18 cellular contexts compared by ENCODE assay signal in the genomic region with DNA sequence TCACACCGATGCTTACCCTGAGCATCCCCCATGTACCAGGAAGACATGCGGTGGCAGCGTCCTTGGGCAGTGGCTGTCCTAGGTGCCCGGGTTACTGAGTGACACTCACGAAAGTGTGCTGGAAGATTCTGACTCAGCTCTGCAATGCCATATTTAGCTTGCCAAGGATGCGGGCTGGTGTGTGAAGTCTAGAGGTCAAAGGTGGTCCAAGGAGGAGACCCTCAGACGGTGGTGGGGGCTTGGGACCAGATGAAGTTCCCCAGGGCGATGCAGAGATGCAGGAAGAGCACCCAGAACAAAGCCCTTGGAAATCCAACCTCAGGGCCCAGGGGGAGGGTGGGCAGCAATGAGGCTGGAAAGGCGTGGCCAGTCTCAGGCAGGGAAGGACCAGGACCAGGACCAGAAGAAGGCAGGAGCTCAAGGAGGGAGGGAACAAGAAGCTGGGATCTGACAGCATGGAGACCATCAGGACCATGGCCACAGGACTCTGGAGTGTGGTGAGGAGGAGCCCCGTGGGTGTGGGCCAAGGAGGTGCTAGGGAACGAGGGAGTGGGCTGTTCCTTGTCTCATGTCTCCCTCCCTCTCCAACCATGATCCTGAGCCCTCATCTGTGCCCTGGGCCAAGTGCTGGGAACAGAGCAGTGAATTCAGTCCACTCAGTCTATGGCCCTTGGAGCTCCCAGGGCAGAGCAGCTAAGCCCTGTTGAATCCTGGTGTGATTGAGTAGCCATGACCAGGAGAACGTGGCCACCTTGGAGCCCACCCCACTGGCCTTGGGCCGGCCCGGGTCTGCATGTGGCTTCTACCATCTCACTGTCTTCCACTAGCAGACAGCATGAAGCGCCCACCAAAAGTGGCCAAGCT.
DNase-seq lines count a peak whose midpoint lies in the region; ATAC-seq and TF ChIP-seq lines count a peak whose summit lies in the region.
"Had no signal": no experiment of that assay in that cellular context is flagged by ENCODE, and none has a peak within 500 bp of the region (broad histone marks: within the 10 kb centered on the region; RNA-seq: fewer than 3 reads in every experiment).

No MANE protein-coding gene starts in this region.

- H3F3A ChIP-seq in GM23338 (replicated peaks; ENCODE audit: low read depth) (no peaks in the 10 kb centered on the region), PC-9 (ENCODE audit: insufficient read depth, low read depth) (no peaks in the 10 kb centered on the region)

- H3K4me1 Mint-ChIP-seq in T-helper 2 cell treated with Interferon-gamma antibody and Interleukin-4, amounts not matched to agents 5 μg/mL and 100 μg/mL, for 36 hours (ENCODE audit: low read depth): peaks cover 12% of the 10 kb centered on the region
- no peaks in the 10 kb centered on the region; the same call in 2 of the 3 replicates for H3K4me1 Mint-ChIP-seq in GM23338

- no peaks in the 10 kb centered on the region for H4K20me1 ChIP-seq in GM23338 (replicated peaks; ENCODE audit: insufficient read depth)
- no peaks in the 10 kb centered on the region for H4K20me1 ChIP-seq in PC-9 (ENCODE audit: insufficient read depth)

- H2AFZ ChIP-seq in GM23338: no peak overlapping the region
- no peak overlapping the region for H2AFZ ChIP-seq in PC-9

- no peak overlapping the region for H3K27ac ChIP-seq in RWPE2 (ENCODE audit: poor library complexity, severe bottlenecking)
- H3K27ac ChIP-seq in GM23338 (ENCODE audit: low read depth): no peak overlapping the region
- H3K27ac ChIP-seq in PC-9: no peak overlapping the region
- H3K27ac ChIP-seq: Peyer's patch had no signal

- H3K4me2 ChIP-seq in GM23338 (no peak overlapping the region), PC-9 (no peak overlapping the region)

- H3K9me3 Mint-ChIP-seq in T-helper 2 cell treated with Interferon-gamma antibody and Interleukin-4, amounts not matched to agents 5 μg/mL and 100 μg/mL, for 36 hours: no peaks in the 10 kb centered on the region
- no peaks in the 10 kb centered on the region for H3K9me3 Mint-ChIP-seq in GM23338
- H3K9me3 Mint-ChIP-seq: H9 had no signal

- peaks cover 6% of the 10 kb centered on the region for H3K27me3 ChIP-seq in RWPE2 (ENCODE audit: insufficient read depth, poor library complexity, severe bottlenecking)
- H3K27me3 ChIP-seq in GM23338 (ENCODE audit: insufficient read depth): no peaks in the 10 kb centered on the region
- no peaks in the 10 kb centered on the region for H3K27me3 ChIP-seq in PC-9 (ENCODE audit: insufficient read depth, low read depth)
- H3K27me3 ChIP-seq: Peyer's patch had no signal

- CTCF ChIA-PET in PC-9 (lab: Charles Lee): no interaction called here

- H3K36me3 ChIP-seq in RWPE2 (ENCODE audit: low read depth) (no peaks in the 10 kb centered on the region), GM23338 (ENCODE audit: insufficient read depth) (no peaks in the 10 kb centered on the region), PC-9 (ENCODE audit: low read depth) (no peaks in the 10 kb centered on the region)
- H3K36me3 ChIP-seq: Peyer's patch had no signal

- H3K4me1 ChIP-seq in RWPE2 (ENCODE audit: insufficient read depth, poor library complexity, severe bottlenecking) (no peaks in the 10 kb centered on the region), GM23338 (ENCODE audit: insufficient read depth) (no peaks in the 10 kb centered on the region), PC-9 (replicated peaks; ENCODE audit: insufficient read depth) (no peaks in the 10 kb centered on the region)
- H3K4me1 ChIP-seq: Peyer's patch had no signal

- no TSS peak for BruUV-seq in PC-9 (replicated peaks; lab: Mats Ljungman, UMichigan)

- H3K9me2 ChIP-seq in GM23338 (ENCODE audit: insufficient read depth) (no peaks in the 10 kb centered on the region), PC-9 (ENCODE audit: insufficient read depth) (no peaks in the 10 kb centered on the region)

- POLR2A ChIA-PET in PC-9 (lab: Charles Lee; ENCODE audit: unreplicated experiment): no interaction called here

- no peak overlapping the region for H3K4me3 Mint-ChIP-seq in T-helper 2 cell treated with Interferon-gamma antibody and Interleukin-4, amounts not matched to agents 5 μg/mL and 100 μg/mL, for 36 hours
- no peak overlapping the region for H3K4me3 Mint-ChIP-seq in GM23338
- H3K4me3 Mint-ChIP-seq: H9 had no signal

- intact Hi-C loops in PC-9 (cut with micrococcal nuclease; ENCODE audit: unreplicated experiment): no loop called here

- H3K9me3 ChIP-seq in RWPE2 (ENCODE audit: severe bottlenecking): no peaks in the 10 kb centered on the region
- no peaks in the 10 kb centered on the region for H3K9me3 ChIP-seq in PC-9 (ENCODE audit: insufficient read depth, low read depth)
- H3K9me3 ChIP-seq: Peyer's patch had no signal

- ATAC-seq in RWPE2 (ENCODE audit: low read depth) (no peak), GM23338 (no peak)

- no peaks in the 10 kb centered on the region for H3K27me3 Mint-ChIP-seq in T-helper 2 cell treated with Interferon-gamma antibody and Interleukin-4, amounts not matched to agents 5 μg/mL and 100 μg/mL, for 36 hours (ENCODE audit: low read depth)
- peaks cover 3% of the 10 kb centered on the region for H3K27me3 Mint-ChIP-seq in GM23338 (ENCODE audit: insufficient read depth, low read depth, poor library complexity)

- H3K27ac Mint-ChIP-seq in T-helper 2 cell treated with Interferon-gamma antibody and Interleukin-4, amounts not matched to agents 5 μg/mL and 100 μg/mL, for 36 hours: peak overlapping the region; percentile 20
- no peak overlapping the region for H3K27ac Mint-ChIP-seq in GM23338
- H3K27ac Mint-ChIP-seq: H9 had no signal

- TF ChIP-seq CTCF in RWPE2 (IDR thresholded peaks at IDR 0.05; ENCODE audit: poor library complexity, severe bottlenecking) (no peak), GM23338 (conservative IDR thresholded peaks at IDR 0.05; ENCODE audit: low read depth in 2 of 2) (no peak), PC-9 (conservative IDR thresholded peaks at IDR 0.05) (no peak)

- no peaks in the 10 kb centered on the region for H3K36me3 Mint-ChIP-seq in T-helper 2 cell treated with Interferon-gamma antibody and Interleukin-4, amounts not matched to agents 5 μg/mL and 100 μg/mL, for 36 hours (ENCODE audit: low read depth)
- H3K36me3 Mint-ChIP-seq in GM23338 (ENCODE audit: low read depth): no peaks in the 10 kb centered on the region; the same call in 2 of the 3 replicates

- H3K4me3 ChIP-seq in RWPE2 (ENCODE audit: severe bottlenecking): no peak overlapping the region
- H3K4me3 ChIP-seq in GM23338: no peak overlapping the region
- H3K4me3 ChIP-seq in PC-9: no peak overlapping the region
- H3K4me3 ChIP-seq: Peyer's patch had no signal

- no peaks in the 10 kb centered on the region for H3K79me2 ChIP-seq in GM23338 (replicated peaks; ENCODE audit: insufficient read depth)
- H3K79me2 ChIP-seq in PC-9 (ENCODE audit: low read depth): no peaks in the 10 kb centered on the region

- no peak for DNase-seq in T-helper 2 cell treated with Interferon-gamma antibody and Interleukin-4, amounts not matched to agents 5 μg/mL and 100 μg/mL, for 36 hours (ENCODE audit: low spot score)
- DNase-seq in T-helper 2 cell: no peak
- DNase-seq in 8988T: peak; percentile 7
- DNase-seq in RWPE2 (ENCODE audit: low spot score): peak; percentile 65
- DNase-seq in mesenteric fat pad (ENCODE audit: low spot score): peak; percentile 77
- DNase-seq in GM23338 (ENCODE audit: low spot score): no peak
- no peak for DNase-seq in putamen (ENCODE audit: low spot score)
- DNase-seq in PC-9: no peak
- DNase-seq: COR-L47, DMS153, EL, H9, NCI-H1048, NCI-H2107, NCI-H226, NCI-H524 treated with DMSO at 0.1 percent for 48 hours, SHP77 treated with DMSO at 0.1 percent for 48 hours had no signal

TF ChIP-seq in GM23338, 12 proteins besides CTCF, POLR2A, EP300 and RAD21 (continues in another document):
- no peak for TF ChIP-seq EZH2 (IDR thresholded peaks at IDR 0.05; ENCODE audit: low read depth, unreplicated experiment)
- no peak for TF ChIP-seq ZNF114 (CRISPR knock-in tag; IDR thresholded peaks at IDR 0.05)
- TF ChIP-seq, protein P1, sequence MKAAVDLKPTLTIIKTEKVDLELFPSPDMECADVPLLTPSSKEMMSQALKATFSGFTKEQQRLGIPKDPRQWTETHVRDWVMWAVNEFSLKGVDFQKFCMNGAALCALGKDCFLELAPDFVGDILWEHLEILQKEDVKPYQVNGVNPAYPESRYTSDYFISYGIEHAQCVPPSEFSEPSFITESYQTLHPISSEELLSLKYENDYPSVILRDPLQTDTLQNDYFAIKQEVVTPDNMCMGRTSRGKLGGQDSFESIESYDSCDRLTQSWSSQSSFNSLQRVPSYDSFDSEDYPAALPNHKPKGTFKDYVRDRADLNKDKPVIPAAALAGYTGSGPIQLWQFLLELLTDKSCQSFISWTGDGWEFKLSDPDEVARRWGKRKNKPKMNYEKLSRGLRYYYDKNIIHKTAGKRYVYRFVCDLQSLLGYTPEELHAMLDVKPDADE (IDR thresholded peaks at IDR 0.05): no peak
- TF ChIP-seq EZH2phosphoT487 (IDR thresholded peaks at IDR 0.05; ENCODE audit: unreplicated experiment): no peak

Comparison
In these comparisons a context has a peak if more than half of its experiments do, and no peak if none do; other contexts are left out.
1. DNase-seq: peak in 8988T (single experiment), RWPE2 (single experiment) and mesenteric fat pad (single experiment); none in T-helper 2 cell treated with Interferon-gamma antibody and Interleukin-4, amounts not matched to agents 5 μg/mL and 100 μg/mL, for 36 hours (single experiment), T-helper 2 cell (0 of 5), GM23338 (single experiment), putamen (single experiment) and PC-9 (0 of 2).